In genomic region chr5:62494772-62495171, GRCh38 we compare ENCODE assay signal across 24 cellular contexts.
DNase-seq lines count a peak whose midpoint lies in the region; ATAC-seq and TF ChIP-seq lines count a peak whose summit lies in the region.
"Had no signal": no experiment of that assay in that cellular context is flagged by ENCODE, and none has a peak within 500 bp of the region (broad histone marks: within the 10 kb centered on the region; RNA-seq: fewer than 3 reads in every experiment).

No MANE protein-coding gene starts in this region.

- CTCF ChIA-PET in MCF 10A (lab: Yijun Ruan, JAX) (interaction anchor here (0.5 to 0.7 kb wide), 3 partner anchors 51 to 1440 kb away, joined by 3 read pairs; no protein-coding TSS in a partner anchor), mammary epithelial cell (lab: Charles Lee; ENCODE audit: low non-redundant PET) (no interaction called here)

- intact Hi-C loops in MCF 10A (cut with micrococcal nuclease) (no loop called here), mammary epithelial cell (cut with micrococcal nuclease) (no loop called here), ascending aorta (cut with DNase I) (no loop called here)

- 100% methylated on average over 1 of the region's 1 CpG for WGBS in mammary epithelial cell (ENCODE audit: low coverage, missing lambda C conversion rate)

- dilution Hi-C loops in mammary epithelial cell (cut with HindIII; ENCODE audit: low sequenced_read_pairs): no loop called here

- TF ChIP-seq CTCF in MCF 10A (IDR thresholded peaks at IDR 0.05; ENCODE audit: unreplicated experiment): no peak
- no peak for TF ChIP-seq CTCF in mammary epithelial cell (conservative IDR thresholded peaks at IDR 0.05 in 1 of 2, IDR thresholded peaks at IDR 0.05 in 1 of 2; ENCODE audit: extremely low read depth in 1 of 2, insufficient read depth in 1 of 2, low read depth in 1 of 2, low read length in 2 of 2)
- TF ChIP-seq CTCF in ascending aorta (IDR thresholded peaks at IDR 0.05): no peak

- no peak for ATAC-seq in GM21786 (IDR thresholded peaks at IDR 0.05; ENCODE audit: unreplicated experiment)
- ATAC-seq: Right ventricle myocardium inferior had no signal

- H3K9ac ChIP-seq in mammary epithelial cell (ENCODE audit: insufficient read depth, low read length): no peak overlapping the region
- peak overlapping the region; percentile 36; the same call in 1 of the 2 replicates for H3K9ac ChIP-seq in Karpas-422 (ENCODE audit: low read length)

- H3K4me2 ChIP-seq in mammary epithelial cell (ENCODE audit: insufficient read depth, low read depth, low read length) (no peak overlapping the region), Karpas-422 (ENCODE audit: low read depth, low read length, poor library complexity, severe bottlenecking) (peak overlapping the region; percentile 79)

- H3K4me1 Mint-ChIP-seq in MCF 10A (ENCODE audit: insufficient read depth, unreplicated experiment): peaks cover under 1% of the 10 kb centered on the region

- peak overlapping the region; percentile 51 for H3K27ac Mint-ChIP-seq in MCF 10A (ENCODE audit: low read depth, unreplicated experiment)
- H3K27ac Mint-ChIP-seq: HFFc6; T-helper 2 cell treated with Interferon-gamma antibody and Interleukin-4, amounts not matched to agents 5 μg/mL and 100 μg/mL, for 36 hours had no signal

- no peak overlapping the region for H3K27ac ChIP-seq in mammary epithelial cell (ENCODE audit: insufficient read depth, low read depth, low read length)
- peak overlapping the region; percentile 87 for H3K27ac ChIP-seq in Karpas-422 (ENCODE audit: low read length)
- H3K27ac ChIP-seq in ascending aorta: no peak overlapping the region
- H3K27ac ChIP-seq: Peyer's patch, SK-N-MC had no signal

- POLR2A ChIA-PET in MCF 10A (lab: Yijun Ruan, JAX): interaction anchor here (0.6 kb wide), 1 partner anchor 82 kb away, joined by 3 read pairs; the partner anchor contains the start of gene IPO11

- BruUV-seq in MCF 10A (replicated peaks; lab: Mats Ljungman, UMichigan) (no TSS peak), mammary epithelial cell (replicated peaks; lab: Mats Ljungman, UMichigan) (no TSS peak)

- H3K27me3 ChIP-seq in mammary epithelial cell (ENCODE audit: insufficient read depth, low read length) (no peaks in the 10 kb centered on the region), Karpas-422 (ENCODE audit: low read length) (no peaks in the 10 kb centered on the region), ascending aorta (no peaks in the 10 kb centered on the region)
- H3K27me3 ChIP-seq: BE2C, Peyer's patch had no signal

- no peaks in the 10 kb centered on the region for H4K20me1 ChIP-seq in mammary epithelial cell (ENCODE audit: insufficient read depth, low read length)
- H4K20me1 ChIP-seq in Karpas-422 (ENCODE audit: insufficient read depth, low read depth, low read length): no peaks in the 10 kb centered on the region

- DNase-seq in MCF 10A (ENCODE audit: unreplicated experiment) (no peak), mammary epithelial cell (no peak), Karpas-422 (peak; percentile 81), OCI-M1 (lab: John Stamatoyannopoulos, UW) (peak; percentile 36), ascending aorta (ENCODE audit: low spot score in 2 of 2) (no peak), NCI-H1417 treated with DMSO at 0.1 percent for 48 hours (lab: John Stamatoyannopoulos, UW) (no peak)
- DNase-seq: BE2C; Caco-2; CD4-positive, CD25-positive, alpha-beta regulatory T cell; DMS153; GF-D8; H7; HFFc6; IMR-90; NCI-H1092; NCI-H1694; NCI-H2227 treated with DMSO at 0.1 percent for 48 hours; NCI-H510A treated with DMSO at 0.1 percent for 48 hours; NCI-H82; Peyer's patch had no signal

- H3K36me3 ChIP-seq in mammary epithelial cell (ENCODE audit: insufficient read depth, low read length) (peaks cover 11% of the 10 kb centered on the region), Karpas-422 (ENCODE audit: insufficient read depth, low read length) (peaks cover 7% of the 10 kb centered on the region; the same call in 1 of the 2 replicates), ascending aorta (peaks cover 9 to 27% of the 10 kb centered on the region in 2 donors)

- H3K9me3 ChIP-seq in mammary epithelial cell (replicated peaks; ENCODE audit: insufficient read depth, low read length) (no peaks in the 10 kb centered on the region), Karpas-422 (ENCODE audit: low read length) (no peaks in the 10 kb centered on the region), ascending aorta (no peaks in the 10 kb centered on the region)
- H3K9me3 ChIP-seq: BE2C, Caco-2, Peyer's patch had no signal

- no peaks in the 10 kb centered on the region for H3K27me3 Mint-ChIP-seq in MCF 10A (ENCODE audit: insufficient read depth, unreplicated experiment)
- H3K27me3 Mint-ChIP-seq: CD4-positive, CD25-positive, alpha-beta regulatory T cell had no signal

- H3K9me2 ChIP-seq in Karpas-422 (replicated peaks; ENCODE audit: insufficient read depth, low read length): no peaks in the 10 kb centered on the region

- no peaks in the 10 kb centered on the region for H3K4me1 ChIP-seq in mammary epithelial cell (ENCODE audit: insufficient read depth, low read length)
- H3K4me1 ChIP-seq in Karpas-422 (ENCODE audit: low read length): peaks cover 56% of the 10 kb centered on the region
- H3K4me1 ChIP-seq in ascending aorta: no peaks in the 10 kb centered on the region
- H3K4me1 ChIP-seq: BE2C, Caco-2, Peyer's patch had no signal

- H3K79me2 ChIP-seq in mammary epithelial cell (ENCODE audit: insufficient read depth, low read length): no peaks in the 10 kb centered on the region
- peaks cover 24% of the 10 kb centered on the region for H3K79me2 ChIP-seq in Karpas-422 (ENCODE audit: low read length)

- peaks cover 45% of the 10 kb centered on the region for H3K36me3 Mint-ChIP-seq in MCF 10A (ENCODE audit: insufficient read depth, unreplicated experiment)

- H3K4me3 ChIP-seq in mammary epithelial cell (replicated peaks in 1 of 3; ENCODE audit: insufficient read depth in 1 of 3, low read depth in 2 of 3, low read length in 3 of 3) (no peak overlapping the region), Karpas-422 (ENCODE audit: low read length) (peak overlapping the region; percentile 39; the same call in 1 of the 2 replicates), ascending aorta (no peak overlapping the region)
- H3K4me3 ChIP-seq: Peyer's patch, SK-N-MC had no signal

- in situ Hi-C loops in mammary epithelial cell (cut with MboI; ENCODE audit: low sequenced_read_pairs in 2 of 2): no loop called here

- H3K9me3 Mint-ChIP-seq in MCF 10A (ENCODE audit: unreplicated experiment): no peaks in the 10 kb centered on the region
- H3K9me3 Mint-ChIP-seq: CD4-positive, CD25-positive, alpha-beta regulatory T cell; HFFc6; T-helper 2 cell treated with Interferon-gamma antibody and Interleukin-4, amounts not matched to agents 5 μg/mL and 100 μg/mL, for 36 hours had no signal

- no peak overlapping the region for H3K4me3 Mint-ChIP-seq in MCF 10A (ENCODE audit: unreplicated experiment)
- H3K4me3 Mint-ChIP-seq: CD4-positive, CD25-positive, alpha-beta regulatory T cell; HFFc6; T-helper 2 cell treated with Interferon-gamma antibody and Interleukin-4, amounts not matched to agents 5 μg/mL and 100 μg/mL, for 36 hours had no signal

- H2AFZ ChIP-seq in mammary epithelial cell (ENCODE audit: low read depth, low read length) (no peak overlapping the region), Karpas-422 (ENCODE audit: low read length) (no peak overlapping the region)

Comparison
In these comparisons a context has a peak if more than half of its experiments do, and no peak if none do; other contexts are left out.
1. DNase-seq: peak in Karpas-422 (single experiment) and OCI-M1 (single experiment); none in MCF 10A (single experiment), mammary epithelial cell (single experiment), ascending aorta (0 of 2) and NCI-H1417 treated with DMSO at 0.1 percent for 48 hours (single experiment).